ENCODE assay signal across 8 cellular contexts in genomic region chr19:30228113-30228725, GRCh38.
DNase-seq lines count a peak whose midpoint lies in the region; ATAC-seq and TF ChIP-seq lines count a peak whose summit lies in the region.

No MANE protein-coding gene starts in this region.

- DNase-seq in CD4-positive, alpha-beta T cell, result no peak
- peak; percentile 26 to 87 for DNase-seq in NCI-H526 (lab: John Stamatoyannopoulos, UW)
- no peak for DNase-seq in esophagus muscularis mucosa (ENCODE audit: extremely low spot score)
- DNase-seq in ovary, result no peak
- DNase-seq in HK-2 (ENCODE audit: unreplicated experiment), result no peak

- no peak overlapping the region for H3K27ac ChIP-seq in CD4-positive, alpha-beta T cell (ENCODE audit: low read depth, low read length)
- peak overlapping the region; percentile 26 to 63 (median 44) for H3K27ac ChIP-seq in esophagus muscularis mucosa (replicated peaks in 1 of 4)
- no peak overlapping the region for H3K27ac ChIP-seq in ovary

- no peak for TF ChIP-seq CTCF in CD4-positive, alpha-beta T cell (IDR thresholded peaks at IDR 0.05)
- no peak for TF ChIP-seq CTCF in esophagus muscularis mucosa (IDR thresholded peaks at IDR 0.05)
- no peak for TF ChIP-seq CTCF in ovary (IDR thresholded peaks at IDR 0.05)

- ATAC-seq in CD4-positive, alpha-beta T cell (ENCODE audit: poor library complexity), result no peak
- ATAC-seq in esophagus mucosa (no peak), GM18498 (IDR thresholded peaks at IDR 0.05; ENCODE audit: unreplicated experiment) (no peak), HG03108 (IDR thresholded peaks at IDR 0.05; ENCODE audit: unreplicated experiment) (no peak)

- H3K27me3 ChIP-seq in CD4-positive, alpha-beta T cell (ENCODE audit: control insufficient read depth, insufficient read depth, low read length), result peaks cover 67% of the 10 kb centered on the region
- peaks cover 4 to 96% (median 36%) of the 10 kb centered on the region in 4 donors for H3K27me3 ChIP-seq in esophagus muscularis mucosa
- H3K27me3 ChIP-seq in ovary, result no peaks in the 10 kb centered on the region

- H3K4me3 Mint-ChIP-seq in CD4-positive, alpha-beta T cell, result peak overlapping the region; percentile 42

- intact Hi-C loops in CD4-positive, alpha-beta T cell (cut with DNase I, micrococcal nuclease), result no loop called here
- intact Hi-C loops in esophagus muscularis mucosa (cut with DNase I) (loop anchor here (10.0 kb wide), 1 partner anchor 427 kb away; no protein-coding TSS in a partner anchor), ovary (cut with DNase I) (no loop called here)

- WGBS in esophagus muscularis mucosa, result under 1% methylated on average over 42 of the region's 43 CpGs
- WGBS in ovary, 3 donors, result 0 to 1% (median 1%) methylated on average over 43 of the region's 43 CpGs

- H3K36me3 ChIP-seq in esophagus muscularis mucosa, result no peaks in the 10 kb centered on the region
- H3K36me3 ChIP-seq in ovary, result no peaks in the 10 kb centered on the region

- H3K27ac Mint-ChIP-seq in CD4-positive, alpha-beta T cell, result no peak overlapping the region

- POLR2A ChIA-PET in CD4-positive, alpha-beta T cell (lab: Charles Lee), result no interaction called here

- H3K4me1 ChIP-seq in esophagus muscularis mucosa (peaks cover 32 to 50% (median 44%) of the 10 kb centered on the region in 4 donors), ovary (ENCODE audit: insufficient read depth) (peaks cover 13% of the 10 kb centered on the region)

- CTCF ChIA-PET in CD4-positive, alpha-beta T cell (lab: Charles Lee), result no interaction called here

- no peaks in the 10 kb centered on the region for H3K9me3 ChIP-seq in CD4-positive, alpha-beta T cell (ENCODE audit: control insufficient read depth, low read length)
- no peaks in the 10 kb centered on the region for H3K9me3 ChIP-seq in esophagus muscularis mucosa
- no peaks in the 10 kb centered on the region for H3K9me3 ChIP-seq in ovary

- TF ChIP-seq EP300 in esophagus muscularis mucosa (IDR thresholded peaks at IDR 0.05) (no peak), ovary (IDR thresholded peaks at IDR 0.05) (no peak)

- no peaks in the 10 kb centered on the region for H3K9me3 Mint-ChIP-seq in CD4-positive, alpha-beta T cell

- H3K27me3 Mint-ChIP-seq in CD4-positive, alpha-beta T cell, result peaks cover 81% of the 10 kb centered on the region

- H3K4me1 Mint-ChIP-seq in CD4-positive, alpha-beta T cell (ENCODE audit: low read depth), result peaks cover 30% of the 10 kb centered on the region

- H3K36me3 Mint-ChIP-seq in CD4-positive, alpha-beta T cell (ENCODE audit: low read depth), result no peaks in the 10 kb centered on the region

- no peak for TF ChIP-seq POLR2A in esophagus muscularis mucosa (IDR thresholded peaks at IDR 0.05; ENCODE audit: low read depth)
- TF ChIP-seq POLR2A in ovary (IDR thresholded peaks at IDR 0.05), result no peak

- H3K4me3 ChIP-seq in esophagus muscularis mucosa, result peak overlapping the region; percentile 60 to 76 (median 68)
- H3K4me3 ChIP-seq in ovary, result peak overlapping the region; percentile 21

Comparison
In these comparisons a context has a peak if more than half of its experiments do, and no peak if none do; other contexts are left out.
1. DNase-seq: peak in NCI-H526 (2 of 2); none in CD4-positive, alpha-beta T cell (0 of 10), esophagus muscularis mucosa (single experiment), ovary (0 of 5) and HK-2 (single experiment).
2. H3K27ac ChIP-seq: peak in esophagus muscularis mucosa (4 of 4); none in CD4-positive, alpha-beta T cell (single experiment) and ovary (0 of 2).